In the genomic region with DNA sequence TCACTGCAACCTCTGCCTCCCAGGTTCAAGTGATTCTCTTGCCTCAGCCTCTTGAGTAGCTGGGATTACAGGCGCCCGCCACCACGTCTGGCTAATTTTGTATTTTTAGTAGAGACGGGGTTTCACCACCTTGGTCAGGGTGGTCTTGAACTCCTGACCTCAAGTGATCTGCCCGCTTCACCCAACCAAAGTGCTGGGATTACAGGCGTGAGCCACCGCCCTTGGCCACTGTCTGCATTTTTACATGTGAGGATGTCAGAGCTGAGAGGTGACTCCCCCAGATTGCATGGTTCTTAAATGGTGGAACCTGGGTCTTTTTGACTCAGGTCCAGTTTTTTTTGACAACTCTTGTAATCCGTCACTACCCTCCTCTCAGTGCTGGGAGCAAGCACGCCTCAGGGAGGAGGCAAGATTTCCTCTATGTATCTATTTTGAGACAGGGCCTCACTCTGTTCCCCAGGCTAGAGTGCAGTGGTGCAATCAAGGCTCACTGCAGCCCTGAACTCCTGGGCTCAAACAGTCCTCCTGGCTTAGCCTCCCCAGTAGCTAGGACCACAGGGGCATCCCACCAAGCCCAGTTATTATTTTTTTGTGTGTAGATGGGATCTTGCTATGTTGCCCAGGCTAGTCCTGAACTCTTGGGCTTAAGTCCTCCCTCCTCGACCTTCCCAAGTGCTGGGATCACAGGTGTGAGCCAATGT, we compare ENCODE assay signal across 1 cellular context.
TF ChIP-seq lines count a peak whose summit lies in the region.

No MANE protein-coding gene starts in this region.

TF ChIP-seq in endothelial cell of umbilical vein, 7 proteins besides CTCF, POLR2A, EP300 and RAD21:
- TF ChIP-seq, protein P1, sequence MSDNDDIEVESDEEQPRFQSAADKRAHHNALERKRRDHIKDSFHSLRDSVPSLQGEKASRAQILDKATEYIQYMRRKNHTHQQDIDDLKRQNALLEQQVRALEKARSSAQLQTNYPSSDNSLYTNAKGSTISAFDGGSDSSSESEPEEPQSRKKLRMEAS (IDR thresholded peaks at IDR 0.05; ENCODE audit: insufficient read depth, insufficient read length) = no peak
- TF ChIP-seq GATA2 (IDR thresholded peaks at IDR 0.05; ENCODE audit: insufficient read depth, insufficient read length, low read depth, low read length) = no peak
